ENCODE assay signal across 11 cellular contexts in the genomic region with DNA sequence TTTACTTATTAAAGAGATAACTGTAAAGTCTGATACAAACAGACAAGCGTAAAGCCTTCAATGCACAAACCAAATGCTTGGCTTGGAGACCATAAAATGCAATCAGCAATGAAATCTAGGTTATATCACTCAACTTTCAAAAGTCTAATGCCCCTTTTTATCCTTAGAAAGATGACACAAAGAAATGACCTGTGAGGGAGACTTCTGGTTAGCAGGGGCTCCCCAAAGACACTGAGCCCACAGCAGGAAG.
DNase-seq lines count a peak whose midpoint lies in the region; TF ChIP-seq lines count a peak whose summit lies in the region.
"Had no signal": no experiment of that assay in that cellular context is flagged by ENCODE, and none has a peak within 500 bp of the region (broad histone marks: within the 10 kb centered on the region; RNA-seq: fewer than 3 reads in every experiment).

No MANE protein-coding gene starts in this region.

- no peak for DNase-seq in activated naive CD4-positive, alpha-beta T cell (lab: John Stamatoyannopoulos, UW)
- no peak for DNase-seq in mesendoderm
- no peak for DNase-seq in type B pancreatic cell (ENCODE audit: extremely low spot score, unreplicated experiment)
- no peak for DNase-seq in Kasumi-1 (lab: John Stamatoyannopoulos, UW)
- no peak for DNase-seq in foreskin fibroblast
- DNase-seq in NCI-H2081 (lab: John Stamatoyannopoulos, UW): no peak
- DNase-seq: islet precursor cell, NCI-H2171 treated with DMSO at 0.1 percent for 48 hours, right lobe of liver had no signal

- no peak overlapping the region for H2BK120ac ChIP-seq in mesendoderm (ENCODE audit: low read depth, low read length)

- H3K79me1 ChIP-seq in mesendoderm (ENCODE audit: low read length): no peaks in the 10 kb centered on the region

- H3K4ac ChIP-seq in mesendoderm (ENCODE audit: low read depth, low read length): no peak overlapping the region

- no peaks in the 10 kb centered on the region for H3K36me3 ChIP-seq in mesendoderm (ENCODE audit: control insufficient read depth, insufficient read depth, low read length)
- H3K36me3 ChIP-seq: right lobe of liver had no signal

- no peak overlapping the region for H4K8ac ChIP-seq in mesendoderm (ENCODE audit: low read depth, low read length)

- H2AK5ac ChIP-seq in mesendoderm (ENCODE audit: low read length): no peak overlapping the region

- no peak overlapping the region for H3K4me2 ChIP-seq in mesendoderm (ENCODE audit: low read length)

- no peak overlapping the region for H3K18ac ChIP-seq in mesendoderm (ENCODE audit: low read length)

- no peak overlapping the region for H3K27ac ChIP-seq in mesendoderm (ENCODE audit: low read depth, low read length)
- H3K27ac ChIP-seq: right lobe of liver had no signal

- H2BK5ac ChIP-seq in mesendoderm (ENCODE audit: low read length): no peak overlapping the region

- no peak overlapping the region for H4K5ac ChIP-seq in mesendoderm (ENCODE audit: low read length)

- H3K27me3 ChIP-seq in mesendoderm (ENCODE audit: insufficient read depth, low read length, poor library complexity): no peaks in the 10 kb centered on the region
- H3K27me3 ChIP-seq: right lobe of liver had no signal

- no peak overlapping the region for H2BK15ac ChIP-seq in mesendoderm (replicated peaks; ENCODE audit: low read depth)

- peak overlapping the region; percentile 87 for H3K4me3 Mint-ChIP-seq in activated naive CD4-positive, alpha-beta T cell treated with anti-CD3 and anti-CD28 coated beads, Interleukin-2, amount 50 U/mL, for 24 hours
- peak overlapping the region; percentile 79 for H3K4me3 Mint-ChIP-seq in T-helper 1 cell treated with Interleukin-12 subunit alpha and Interleukin-12 subunit beta and Interleukin-4 antibody, amounts not matched to agents 30 μg/mL and 1 μg/mL, for 36 hours
- H3K4me3 Mint-ChIP-seq in type B pancreatic cell: no peak overlapping the region

- no peak overlapping the region for H3K9ac ChIP-seq in mesendoderm (ENCODE audit: low read length)

- no peak overlapping the region for H3K56ac ChIP-seq in mesendoderm (ENCODE audit: low read length)

- peak overlapping the region; percentile 53 for H3K23ac ChIP-seq in mesendoderm (ENCODE audit: low read length)

- peaks cover 100% of the 10 kb centered on the region for H3K4me1 Mint-ChIP-seq in activated naive CD4-positive, alpha-beta T cell treated with anti-CD3 and anti-CD28 coated beads, Interleukin-2, amount 50 U/mL, for 24 hours
- H3K4me1 Mint-ChIP-seq in T-helper 1 cell treated with Interleukin-12 subunit alpha and Interleukin-12 subunit beta and Interleukin-4 antibody, amounts not matched to agents 30 μg/mL and 1 μg/mL, for 36 hours (ENCODE audit: low read depth): peaks cover 80% of the 10 kb centered on the region
- peaks cover 37% of the 10 kb centered on the region for H3K4me1 Mint-ChIP-seq in type B pancreatic cell (ENCODE audit: unreplicated experiment)

- H3K9me3 Mint-ChIP-seq in activated naive CD4-positive, alpha-beta T cell treated with anti-CD3 and anti-CD28 coated beads, Interleukin-2, amount 50 U/mL, for 24 hours: peaks cover 6% of the 10 kb centered on the region
- no peaks in the 10 kb centered on the region for H3K9me3 Mint-ChIP-seq in T-helper 1 cell treated with Interleukin-12 subunit alpha and Interleukin-12 subunit beta and Interleukin-4 antibody, amounts not matched to agents 30 μg/mL and 1 μg/mL, for 36 hours
- H3K9me3 Mint-ChIP-seq in type B pancreatic cell: no peaks in the 10 kb centered on the region

- no peaks in the 10 kb centered on the region for H3K27me3 Mint-ChIP-seq in activated naive CD4-positive, alpha-beta T cell treated with anti-CD3 and anti-CD28 coated beads, Interleukin-2, amount 50 U/mL, for 24 hours
- H3K27me3 Mint-ChIP-seq in T-helper 1 cell treated with Interleukin-12 subunit alpha and Interleukin-12 subunit beta and Interleukin-4 antibody, amounts not matched to agents 30 μg/mL and 1 μg/mL, for 36 hours (ENCODE audit: low read depth): no peaks in the 10 kb centered on the region
- H3K27me3 Mint-ChIP-seq in type B pancreatic cell: no peaks in the 10 kb centered on the region

- peaks cover 35% of the 10 kb centered on the region for H3K36me3 Mint-ChIP-seq in activated naive CD4-positive, alpha-beta T cell treated with anti-CD3 and anti-CD28 coated beads, Interleukin-2, amount 50 U/mL, for 24 hours
- H3K36me3 Mint-ChIP-seq in T-helper 1 cell treated with Interleukin-12 subunit alpha and Interleukin-12 subunit beta and Interleukin-4 antibody, amounts not matched to agents 30 μg/mL and 1 μg/mL, for 36 hours (ENCODE audit: low read depth): peaks cover 15% of the 10 kb centered on the region
- peaks cover 3% of the 10 kb centered on the region for H3K36me3 Mint-ChIP-seq in type B pancreatic cell

- peak overlapping the region; percentile 95 for H3K27ac Mint-ChIP-seq in activated naive CD4-positive, alpha-beta T cell treated with anti-CD3 and anti-CD28 coated beads, Interleukin-2, amount 50 U/mL, for 24 hours
- H3K27ac Mint-ChIP-seq in T-helper 1 cell treated with Interleukin-12 subunit alpha and Interleukin-12 subunit beta and Interleukin-4 antibody, amounts not matched to agents 30 μg/mL and 1 μg/mL, for 36 hours: peak overlapping the region; percentile 95
- peak overlapping the region; percentile 60 for H3K27ac Mint-ChIP-seq in type B pancreatic cell

- H3K79me2 ChIP-seq in mesendoderm (ENCODE audit: control insufficient read depth, insufficient read depth, low read length): no peaks in the 10 kb centered on the region

- WGBS in mesendoderm (ENCODE audit: extremely low coverage, insufficient coverage, low lambda C conversion rate): no CpG with 5 or more reads among the region's 1 CpG

- no peak overlapping the region for H3K4me3 ChIP-seq in mesendoderm (ENCODE audit: low read length)
- no peak overlapping the region for H3K4me3 ChIP-seq in foreskin fibroblast (ENCODE audit: low read depth in 1 of 2, low read length in 2 of 2)
- H3K4me3 ChIP-seq: right lobe of liver had no signal

- TF ChIP-seq CTCF in type B pancreatic cell (conservative IDR thresholded peaks at IDR 0.05) (no peak), foreskin fibroblast (IDR thresholded peaks at IDR 0.05; ENCODE audit: low read depth, low read length) (no peak)

- H3K4me1 ChIP-seq in mesendoderm (ENCODE audit: control insufficient read depth, low read depth, low read length): no peaks in the 10 kb centered on the region
